Comparison of ENCODE assay signal across 13 cellular contexts in the genomic region with DNA sequence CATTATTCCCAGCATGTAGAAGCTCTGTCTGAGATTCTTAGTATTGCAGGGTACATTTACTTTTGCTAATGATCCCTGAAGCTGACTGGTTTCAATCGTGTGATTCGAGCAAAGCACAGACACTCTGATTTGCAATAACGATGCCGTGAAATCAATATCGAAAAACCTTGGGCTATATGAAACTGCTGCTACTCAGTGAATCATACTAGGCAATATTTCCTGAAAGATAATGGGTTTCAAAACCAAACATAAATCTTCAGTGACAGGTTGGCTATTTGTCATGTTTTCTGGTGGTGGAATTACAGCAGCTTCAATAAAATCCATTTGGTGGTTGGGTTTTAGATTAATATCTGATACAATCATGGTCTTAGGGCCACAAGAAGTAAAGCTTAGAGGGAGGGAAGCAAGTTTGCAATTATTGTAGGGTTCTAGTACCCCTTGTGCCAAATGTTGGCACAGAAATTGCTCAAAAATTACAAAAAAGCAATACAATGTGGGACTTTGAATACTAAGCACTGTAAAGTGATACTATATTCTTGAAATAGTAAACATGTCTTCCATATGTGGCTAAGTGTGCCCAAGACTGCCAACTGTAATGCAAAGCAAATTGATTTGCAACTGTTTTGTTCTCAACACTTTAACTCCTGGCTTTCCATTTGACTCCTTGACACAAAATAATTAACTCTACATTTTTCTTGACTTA.
A peak's percentile ranks its signal among the peaks of the same experiment; 100 is the strongest.
DNase-seq lines count a peak whose midpoint lies in the region; ATAC-seq and TF ChIP-seq lines count a peak whose summit lies in the region.
"Had no signal": no experiment of that assay in that cellular context is flagged by ENCODE, and none has a peak within 500 bp of the region (broad histone marks: within the 10 kb centered on the region; RNA-seq: fewer than 3 reads in every experiment).

No MANE protein-coding gene starts in this region.

- H3K27ac Mint-ChIP-seq in activated naive CD4-positive, alpha-beta T cell treated with anti-CD3 and anti-CD28 coated beads, Interleukin-2, amount 10 ng/mL, durations not matched to agents 7 days and 5 days, result no peak overlapping the region
- no peak overlapping the region for H3K27ac Mint-ChIP-seq in stimulated activated effector memory CD8-positive, alpha-beta T cell treated with anti-CD3 and anti-CD28 coated beads, Interleukin-12 subunit alpha, Interleukin-12 subunit beta, amount 100 ng/mL, for 72 hours

- TF ChIP-seq CTCF in KMS-11 (conservative IDR thresholded peaks at IDR 0.05; ENCODE audit: low read depth, low read length) (no peak), brain microvascular endothelial cell (IDR thresholded peaks at IDR 0.05; ENCODE audit: low read depth, low read length, missing control alignments) (no peak)

- H3K4me3 ChIP-seq in KMS-11 (IDR thresholded peaks at IDR 0.05; ENCODE audit: insufficient read depth, low read depth, low read length), result no peak overlapping the region
- no peak overlapping the region for H3K4me3 ChIP-seq in brain microvascular endothelial cell (ENCODE audit: low read depth, low read length)
- H3K4me3 ChIP-seq: prostate gland had no signal

- CTCF ChIA-PET in activated naive CD4-positive, alpha-beta T cell treated with anti-CD3 and anti-CD28 coated beads, Interleukin-2, amount 10 ng/mL, durations not matched to agents 7 days and 5 days (lab: Charles Lee), result no interaction called here

- H3K9me3 Mint-ChIP-seq in activated naive CD4-positive, alpha-beta T cell treated with anti-CD3 and anti-CD28 coated beads, Interleukin-2, amount 10 ng/mL, durations not matched to agents 7 days and 5 days, result no peaks in the 10 kb centered on the region
- no peaks in the 10 kb centered on the region for H3K9me3 Mint-ChIP-seq in stimulated activated effector memory CD8-positive, alpha-beta T cell treated with anti-CD3 and anti-CD28 coated beads, Interleukin-12 subunit alpha, Interleukin-12 subunit beta, amount 100 ng/mL, for 72 hours

- H3K4me1 ChIP-seq in KMS-11 (ENCODE audit: low read depth, poor library complexity, severe bottlenecking), result peaks cover 23% of the 10 kb centered on the region
- H3K4me1 ChIP-seq: prostate gland had no signal

- DNase-seq in activated naive CD4-positive, alpha-beta T cell treated with Interleukin-2 at 50 U/mL for 16 hours, result peak; percentile 4
- DNase-seq in activated naive CD4-positive, alpha-beta T cell treated with anti-CD3 and anti-CD28 coated beads, Interleukin-2, amount 10 ng/mL, durations not matched to agents 7 days and 5 days, result no peak
- no peak for DNase-seq in stimulated activated effector memory CD8-positive, alpha-beta T cell treated with anti-CD3 and anti-CD28 coated beads, Interleukin-12 subunit alpha, Interleukin-12 subunit beta, amount 100 ng/mL, for 72 hours (ENCODE audit: low spot score in 2 of 2)
- DNase-seq in brain microvascular endothelial cell (no peak), NK-92 (lab: John Stamatoyannopoulos, UW; ENCODE audit: unreplicated experiment) (no peak)
- DNase-seq: activated CD4-positive, alpha-beta T cell treated with anti-CD3 and anti-CD28 coated beads, Interleukin-2, amount 50 U/mL, for 48 hours; amniotic stem cell; DND-41; NCI-H2107 had no signal

- in situ Hi-C loops in brain microvascular endothelial cell (cut with HindIII; ENCODE audit: low pct_ligation_motif_present, low sequenced_read_pairs), result no loop called here

- H3K4me1 Mint-ChIP-seq in activated naive CD4-positive, alpha-beta T cell treated with anti-CD3 and anti-CD28 coated beads, Interleukin-2, amount 10 ng/mL, durations not matched to agents 7 days and 5 days, result peaks cover 6% of the 10 kb centered on the region
- H3K4me1 Mint-ChIP-seq in stimulated activated effector memory CD8-positive, alpha-beta T cell treated with anti-CD3 and anti-CD28 coated beads, Interleukin-12 subunit alpha, Interleukin-12 subunit beta, amount 100 ng/mL, for 72 hours, result peaks cover 18% of the 10 kb centered on the region

- H3K27ac ChIP-seq in KMS-11, result no peak overlapping the region
- no peak overlapping the region for H3K27ac ChIP-seq in brain microvascular endothelial cell
- H3K27ac ChIP-seq: prostate gland had no signal

- peaks cover 4% of the 10 kb centered on the region for H3K27me3 Mint-ChIP-seq in activated naive CD4-positive, alpha-beta T cell treated with anti-CD3 and anti-CD28 coated beads, Interleukin-2, amount 10 ng/mL, durations not matched to agents 7 days and 5 days

- ATAC-seq in SK-N-SH treated with all-trans-retinoic acid at 6 μM for 48 hours, result no peak
- peak; percentile 96 for ATAC-seq in stimulated activated effector memory CD8-positive, alpha-beta T cell treated with anti-CD3 and anti-CD28 coated beads, Interleukin-12 subunit alpha, Interleukin-12 subunit beta, amount 100 ng/mL, for 72 hours
- ATAC-seq in GM18511 (IDR thresholded peaks at IDR 0.05; ENCODE audit: unreplicated experiment), result no peak

- H4K20me1 ChIP-seq in KMS-11 (ENCODE audit: insufficient read depth), result no peaks in the 10 kb centered on the region

- no peaks in the 10 kb centered on the region for H3K36me3 Mint-ChIP-seq in activated naive CD4-positive, alpha-beta T cell treated with anti-CD3 and anti-CD28 coated beads, Interleukin-2, amount 10 ng/mL, durations not matched to agents 7 days and 5 days
- H3K36me3 Mint-ChIP-seq in stimulated activated effector memory CD8-positive, alpha-beta T cell treated with anti-CD3 and anti-CD28 coated beads, Interleukin-12 subunit alpha, Interleukin-12 subunit beta, amount 100 ng/mL, for 72 hours, result no peaks in the 10 kb centered on the region

- H3K4me2 ChIP-seq in KMS-11, result peak overlapping the region; percentile 17; the same call in 1 of the 2 replicates

- H3K27me3 ChIP-seq in KMS-11 (ENCODE audit: insufficient read depth, low read depth) (no peaks in the 10 kb centered on the region), brain microvascular endothelial cell (replicated peaks) (no peaks in the 10 kb centered on the region)

- no peaks in the 10 kb centered on the region for H3K79me2 ChIP-seq in KMS-11 (ENCODE audit: insufficient read depth, low read depth)

- H3K4me3 Mint-ChIP-seq in activated naive CD4-positive, alpha-beta T cell treated with anti-CD3 and anti-CD28 coated beads, Interleukin-2, amount 10 ng/mL, durations not matched to agents 7 days and 5 days, result no peak overlapping the region
- peak overlapping the region; percentile 8 for H3K4me3 Mint-ChIP-seq in stimulated activated effector memory CD8-positive, alpha-beta T cell treated with anti-CD3 and anti-CD28 coated beads, Interleukin-12 subunit alpha, Interleukin-12 subunit beta, amount 100 ng/mL, for 72 hours

- H3K36me3 ChIP-seq in KMS-11 (ENCODE audit: insufficient read depth) (no peaks in the 10 kb centered on the region), brain microvascular endothelial cell (replicated peaks) (no peaks in the 10 kb centered on the region)
- H3K36me3 ChIP-seq: prostate gland had no signal

- H2AFZ ChIP-seq in KMS-11 (ENCODE audit: low read depth), result no peak overlapping the region

- no peak overlapping the region for H3K9ac ChIP-seq in KMS-11

TF ChIP-seq in SK-N-SH treated with all-trans-retinoic acid at 6 μM for 48 hours, 23 proteins besides CTCF, POLR2A, EP300 and RAD21:
- no peak for TF ChIP-seq BACH2 (CRISPR knock-in tag; IDR thresholded peaks at IDR 0.05; ENCODE audit: borderline replicate concordance)
- peak; percentile 91 for TF ChIP-seq ISL1 (CRISPR knock-in tag; IDR thresholded peaks at IDR 0.05)
